Comparison of ENCODE assay signal across 8 cellular contexts in the genomic region with DNA sequence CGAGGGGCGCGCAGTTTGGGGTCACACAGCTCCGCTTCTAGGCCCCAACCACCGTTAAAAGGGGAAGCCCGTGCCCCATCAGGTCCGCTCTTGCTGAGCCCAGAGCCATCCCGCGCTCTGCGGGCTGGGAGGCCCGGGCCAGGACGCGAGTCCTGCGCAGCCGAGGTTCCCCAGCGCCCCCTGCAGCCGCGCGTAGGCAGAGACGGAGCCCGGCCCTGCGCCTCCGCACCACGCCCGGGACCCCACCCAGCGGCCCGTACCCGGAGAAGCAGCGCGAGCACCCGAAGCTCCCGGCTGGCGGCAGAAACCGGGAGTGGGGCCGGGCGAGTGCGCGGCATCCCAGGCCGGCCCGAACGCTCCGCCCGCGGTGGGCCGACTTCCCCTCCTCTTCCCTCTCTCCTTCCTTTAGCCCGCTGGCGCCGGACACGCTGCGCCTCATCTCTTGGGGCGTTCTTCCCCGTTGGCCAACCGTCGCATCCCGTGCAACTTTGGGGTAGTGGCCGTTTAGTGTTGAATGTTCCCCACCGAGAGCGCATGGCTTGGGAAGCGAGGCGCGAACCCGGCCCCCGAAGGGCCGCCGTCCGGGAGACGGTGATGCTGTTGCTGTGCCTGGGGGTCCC. TPM values are rescaled to one million over a fixed set of nuclear protein-coding genes. Genes with fewer than 3 reads are reported as not detected.
DNase-seq lines count a peak whose midpoint lies in the region; ATAC-seq and TF ChIP-seq lines count a peak whose summit lies in the region.

A gene (plus strand): TSS at position 266 of the 620 bp plus-strand sequence. CDS start 269 bp downstream, at position 535.

- H3K4me2 ChIP-seq in SU-DHL-6 (ENCODE audit: low read depth, low read length, poor library complexity, severe bottlenecking), result peak within 1 kb of the TSS; percentile 93

- H3K36me3 ChIP-seq in SU-DHL-6 (ENCODE audit: low read length), result 0 out of 2 replicates have a peak, but pooled peaks cover 3% of the 10 kb centered on the region
- no peaks in the 10 kb centered on the region for H3K36me3 ChIP-seq in gastrocnemius medialis

- H3K27ac Mint-ChIP-seq in activated naive CD8-positive, alpha-beta T cell treated with anti-CD3 and anti-CD28 coated beads, Interleukin-2, amount 10 ng/mL, durations not matched to agents 7 days and 5 days, result peak within 1 kb of the TSS; percentile 94

- no peaks in the 10 kb centered on the region for H3K4me1 ChIP-seq in gastrocnemius medialis

- H3K9me3 Mint-ChIP-seq in activated naive CD8-positive, alpha-beta T cell treated with anti-CD3 and anti-CD28 coated beads, Interleukin-2, amount 10 ng/mL, durations not matched to agents 7 days and 5 days, result no peaks in the 10 kb centered on the region

- no peaks in the 10 kb centered on the region for H3K27me3 ChIP-seq in HL-60 (ENCODE audit: insufficient read depth, poor library complexity, severe bottlenecking)
- no peaks in the 10 kb centered on the region for H3K27me3 ChIP-seq in SU-DHL-6 (ENCODE audit: low read length)
- H3K27me3 ChIP-seq in gastrocnemius medialis, result peaks cover 15 to 25% (median 19%) of the 10 kb centered on the region in 3 donors

- peaks cover 39% of the 10 kb centered on the region for H3K36me3 Mint-ChIP-seq in activated naive CD8-positive, alpha-beta T cell treated with anti-CD3 and anti-CD28 coated beads, Interleukin-2, amount 10 ng/mL, durations not matched to agents 7 days and 5 days

- H3K9me2 ChIP-seq in SU-DHL-6 (replicated peaks; ENCODE audit: insufficient read depth, low read length), result no peaks in the 10 kb centered on the region

- DNase-seq in DMS 273 treated with DMSO at 0.1 percent for 48 hours (lab: John Stamatoyannopoulos, UW), result peak; percentile 49
- peak; percentile 61 to 90 for DNase-seq in HL-60 (ENCODE audit: low read depth in 1 of 2, low spot score in 1 of 2)
- DNase-seq in activated naive CD8-positive, alpha-beta T cell treated with anti-CD3 and anti-CD28 coated beads, Interleukin-2, amount 10 ng/mL, durations not matched to agents 7 days and 5 days, result peak; percentile 92
- peak; percentile 84 for DNase-seq in left ventricle myocardium superior
- DNase-seq in gastrocnemius medialis, result peak; percentile 2 to 17
- DNase-seq in SHP77 (lab: John Stamatoyannopoulos, UW), result no peak

- ATAC-seq in GM19468 (IDR thresholded peaks at IDR 0.05; ENCODE audit: extremely low read depth, unreplicated experiment), result peak; percentile 64
- peak; percentile 87 for ATAC-seq in activated naive CD8-positive, alpha-beta T cell treated with anti-CD3 and anti-CD28 coated beads, Interleukin-2, amount 10 ng/mL, durations not matched to agents 7 days and 5 days (ENCODE audit: low read depth)
- ATAC-seq in left ventricle myocardium superior, result peak; percentile 97
- ATAC-seq in gastrocnemius medialis, result no peak

- H2AFZ ChIP-seq in SU-DHL-6 (ENCODE audit: low read depth, low read length, severe bottlenecking), result peak within 1 kb of the TSS; percentile 82

- H4K20me1 ChIP-seq in SU-DHL-6 (ENCODE audit: low read depth, low read length), result no peaks in the 10 kb centered on the region

- peaks cover 9% of the 10 kb centered on the region; the same call in 1 of the 2 replicates for H3F3A ChIP-seq in SU-DHL-6 (ENCODE audit: insufficient read depth)

- peak within 1 kb of the TSS; percentile 100 for H3K27ac ChIP-seq in HL-60 (replicated peaks)
- peak within 1 kb of the TSS; percentile 95 for H3K27ac ChIP-seq in SU-DHL-6 (ENCODE audit: low read depth, low read length)
- no peak within 1 kb of the TSS for H3K27ac ChIP-seq in gastrocnemius medialis

- peaks cover 40% of the 10 kb centered on the region for H3K4me1 Mint-ChIP-seq in activated naive CD8-positive, alpha-beta T cell treated with anti-CD3 and anti-CD28 coated beads, Interleukin-2, amount 10 ng/mL, durations not matched to agents 7 days and 5 days

- H3K9ac ChIP-seq in SU-DHL-6 (ENCODE audit: low read length), result peak within 1 kb of the TSS; percentile 83

- no peaks in the 10 kb centered on the region for H3K27me3 Mint-ChIP-seq in activated naive CD8-positive, alpha-beta T cell treated with anti-CD3 and anti-CD28 coated beads, Interleukin-2, amount 10 ng/mL, durations not matched to agents 7 days and 5 days

- H3K4me3 ChIP-seq in HL-60 (replicated peaks; ENCODE audit: insufficient read depth, low read length), result peak within 1 kb of the TSS; percentile 75
- H3K4me3 ChIP-seq in SU-DHL-6 (ENCODE audit: insufficient read depth, low read length, poor library complexity, severe bottlenecking), result peak within 1 kb of the TSS; percentile 77
- H3K4me3 ChIP-seq in gastrocnemius medialis, result peak within 1 kb of the TSS; percentile 30 to 52 (median 46)

- in situ Hi-C loops in gastrocnemius medialis (cut with MboI; ENCODE audit: low sequenced_read_pairs in 4 of 4), result loop anchor here (25.0 kb wide), 2 partner anchors 345 to 1345 kb away; no protein-coding TSS in a partner anchor

- peaks cover 47% of the 10 kb centered on the region for H3K79me2 ChIP-seq in SU-DHL-6 (ENCODE audit: insufficient read depth, low read length)

- POLR2A ChIA-PET in activated naive CD8-positive, alpha-beta T cell treated with anti-CD3 and anti-CD28 coated beads, Interleukin-2, amount 10 ng/mL, durations not matched to agents 7 days and 5 days (lab: Charles Lee), result interaction anchor here (0.6 to 7.9 kb wide), 24 partner anchors 9 to 352 kb away, joined by 3 to 219 read pairs (median 6); no protein-coding TSS in a partner anchor

- no peak for TF ChIP-seq POLR2A in gastrocnemius medialis (IDR thresholded peaks at IDR 0.05)

- peak within 1 kb of the TSS; percentile 99 for H3K4me3 Mint-ChIP-seq in activated naive CD8-positive, alpha-beta T cell treated with anti-CD3 and anti-CD28 coated beads, Interleukin-2, amount 10 ng/mL, durations not matched to agents 7 days and 5 days

- TF ChIP-seq CTCF in HL-60 (IDR thresholded peaks at IDR 0.05; ENCODE audit: insufficient read depth, low read length) (peak; percentile 71), SU-DHL-6 (IDR thresholded peaks at IDR 0.05; ENCODE audit: insufficient read depth, low read length, poor library complexity, severe bottlenecking) (peak; percentile 84), gastrocnemius medialis (IDR thresholded peaks at IDR 0.05 in 4 of 5, conservative IDR thresholded peaks at IDR 0.05 in 1 of 5) (peak in 1 of 5 experiments; percentile 22)

- intact Hi-C loops in left ventricle myocardium superior (cut with micrococcal nuclease) (loop anchor here (5.0 kb wide), 1 partner anchor 350 kb away; no protein-coding TSS in a partner anchor), gastrocnemius medialis (cut with DNase I; ENCODE audit: low total_unique reads) (no loop called here)

- no peaks in the 10 kb centered on the region for H3K9me3 ChIP-seq in SU-DHL-6 (ENCODE audit: insufficient read depth, low read length)
- H3K9me3 ChIP-seq in gastrocnemius medialis, result no peaks in the 10 kb centered on the region

RNA-seq across cellular contexts. Expression of the gene that starts here (rescaled TPM):
- 100 to 1,000 TPM; 216 to 227 TPM for total RNA-seq in activated naive CD8-positive, alpha-beta T cell treated with anti-CD3 and anti-CD28 coated beads, Interleukin-2, amount 10 ng/mL, durations not matched to agents 7 days and 5 days
- 1.5 TPM for total RNA-seq in left ventricle myocardium superior
- under 1 TPM in 3 of 4 donors, not detected in 1; 0.47 to 0.61 (median 0.55) TPM for total RNA-seq in gastrocnemius medialis

Comparison
In these comparisons a context has a peak if more than half of its experiments do, and no peak if none do; other contexts are left out.
1. RNA of the gene that starts here (total RNA-seq): 216 to 227 TPM in activated naive CD8-positive, alpha-beta T cell treated with anti-CD3 and anti-CD28 coated beads, Interleukin-2, amount 10 ng/mL, durations not matched to agents 7 days and 5 days; 1.5 TPM in left ventricle myocardium superior (single experiment) and 0.47 to 0.61 TPM in gastrocnemius medialis; every median in the first group is over 10 times any median in the second.
2. Peak in DNase-seq and H3K4me3 ChIP-seq in gastrocnemius medialis; RNA of the gene not detected or under 1 TPM.
3. DNase-seq: peak in DMS 273 treated with DMSO at 0.1 percent for 48 hours (single experiment), HL-60 (2 of 2), activated naive CD8-positive, alpha-beta T cell treated with anti-CD3 and anti-CD28 coated beads, Interleukin-2, amount 10 ng/mL, durations not matched to agents 7 days and 5 days (single experiment) and left ventricle myocardium superior (single experiment); none in SHP77 (0 of 2).
4. ATAC-seq: peak in GM19468 (single experiment), activated naive CD8-positive, alpha-beta T cell treated with anti-CD3 and anti-CD28 coated beads, Interleukin-2, amount 10 ng/mL, durations not matched to agents 7 days and 5 days (single experiment) and left ventricle myocardium superior (single experiment); none in gastrocnemius medialis (0 of 2).
5. H3K27ac ChIP-seq: peak in HL-60 (single experiment) and SU-DHL-6 (single experiment); none in gastrocnemius medialis (0 of 4).
6. Peak in every context shown above with its lines, with median percentiles within 50 percentile points of each other: H3K4me3 ChIP-seq.